Comparison of ENCODE assay signal across 8 cellular contexts in the genomic region with DNA sequence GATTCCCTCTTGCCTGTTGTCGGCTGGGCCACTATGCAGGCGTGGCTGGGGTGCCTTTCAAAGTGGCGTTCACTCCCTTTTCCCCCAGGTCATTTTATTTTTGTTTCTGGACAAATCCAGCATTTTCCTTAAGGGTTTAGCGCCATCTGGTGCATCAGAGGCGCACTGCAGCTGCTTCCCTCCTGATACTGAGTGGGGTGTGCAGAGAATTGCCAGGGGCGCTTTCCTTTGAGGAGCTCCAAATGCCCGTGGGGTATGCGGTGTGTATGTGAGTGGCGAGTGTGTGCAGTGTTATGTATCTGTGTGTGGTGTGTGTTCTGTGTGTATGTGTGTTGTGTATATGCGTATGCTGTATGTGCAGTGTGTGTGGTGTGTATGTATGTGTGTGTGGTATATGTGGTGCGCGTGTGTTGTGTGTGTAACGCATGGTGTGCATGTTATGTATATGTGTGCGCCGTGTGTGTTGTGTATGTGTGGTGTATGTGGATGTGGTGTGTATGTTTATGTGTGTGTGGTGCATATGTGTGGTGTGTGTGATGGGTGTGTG.
A peak's percentile ranks its signal among the peaks of the same experiment; 100 is the strongest.
DNase-seq lines count a peak whose midpoint lies in the region; ATAC-seq and TF ChIP-seq lines count a peak whose summit lies in the region.

No MANE protein-coding gene starts in this region.

- peak; percentile 90 for TF ChIP-seq RAD21 in SK-N-SH (IDR thresholded peaks at IDR 0.05; ENCODE audit: low read length)

- H4K20me1 ChIP-seq in SK-N-SH (ENCODE audit: insufficient read depth): no peaks in the 10 kb centered on the region

- H3K79me2 ChIP-seq in SK-N-SH (ENCODE audit: insufficient read depth): no peaks in the 10 kb centered on the region

- H3K4me3 ChIP-seq in SK-N-SH (ENCODE audit: low read depth in 2 of 2, low read length in 1 of 2): peak overlapping the region in 1 of 2 experiments; percentile 35; a peak in 1 of 4 replicates
- H3K4me3 ChIP-seq in heart left ventricle: no peak overlapping the region

- no peak overlapping the region for H3K4me2 ChIP-seq in SK-N-SH

- H3K27me3 ChIP-seq in SK-N-SH (ENCODE audit: insufficient read depth): no peaks in the 10 kb centered on the region
- no peaks in the 10 kb centered on the region for H3K27me3 ChIP-seq in heart left ventricle

- H3K36me3 Mint-ChIP-seq in activated naive CD8-positive, alpha-beta T cell treated with anti-CD3 and anti-CD28 coated beads, Interleukin-2, amount 10 ng/mL, durations not matched to agents 7 days and 5 days: no peaks in the 10 kb centered on the region

- no peak overlapping the region for H3K27ac Mint-ChIP-seq in activated naive CD8-positive, alpha-beta T cell treated with anti-CD3 and anti-CD28 coated beads, Interleukin-2, amount 10 ng/mL, durations not matched to agents 7 days and 5 days

- DNase-seq in AG20443 (ENCODE audit: low spot score) (peak; percentile 77), KG1 (lab: John Stamatoyannopoulos, UW) (peak; percentile 67), SK-N-SH (peak; percentile 78), heart left ventricle (peak in 4 of 5 donors; percentile 33 to 77 (median 48)), renal cortical epithelial cell (ENCODE audit: low read depth) (peak; percentile 29)
- DNase-seq in activated naive CD8-positive, alpha-beta T cell treated with anti-CD3 and anti-CD28 coated beads, Interleukin-2, amount 10 ng/mL, durations not matched to agents 7 days and 5 days: peak; percentile 66

- no peaks in the 10 kb centered on the region for H3K9me3 ChIP-seq in SK-N-SH
- no peaks in the 10 kb centered on the region for H3K9me3 ChIP-seq in heart left ventricle

- H3K27me3 Mint-ChIP-seq in activated naive CD8-positive, alpha-beta T cell treated with anti-CD3 and anti-CD28 coated beads, Interleukin-2, amount 10 ng/mL, durations not matched to agents 7 days and 5 days: no peaks in the 10 kb centered on the region

- H3F3A ChIP-seq in SK-N-SH (replicated peaks; ENCODE audit: insufficient read depth): no peaks in the 10 kb centered on the region

- no peak for TF ChIP-seq POLR2A in heart left ventricle (IDR thresholded peaks at IDR 0.05)

- H3K36me3 ChIP-seq in SK-N-SH (replicated peaks in 1 of 2; ENCODE audit: control insufficient read depth in 1 of 2, insufficient read depth in 2 of 2, low read length in 1 of 2) (no peaks in the 10 kb centered on the region), heart left ventricle (no peaks in the 10 kb centered on the region)

- no peak overlapping the region for H3K9ac ChIP-seq in SK-N-SH

- no peaks in the 10 kb centered on the region for H3K9me3 Mint-ChIP-seq in activated naive CD8-positive, alpha-beta T cell treated with anti-CD3 and anti-CD28 coated beads, Interleukin-2, amount 10 ng/mL, durations not matched to agents 7 days and 5 days

- no peaks in the 10 kb centered on the region for H3K9me2 ChIP-seq in SK-N-SH

- no peak overlapping the region for H2AFZ ChIP-seq in SK-N-SH (ENCODE audit: low read depth)

- POLR2A ChIA-PET in SK-N-SH (lab: Yijun Ruan, JAX): no interaction called here
- POLR2A ChIA-PET in activated naive CD8-positive, alpha-beta T cell treated with anti-CD3 and anti-CD28 coated beads, Interleukin-2, amount 10 ng/mL, durations not matched to agents 7 days and 5 days (lab: Charles Lee): interaction anchor here (0.5 kb wide), 1 partner anchor 640 kb away, joined by 6 read pairs; no protein-coding TSS in a partner anchor

- H3K4me1 ChIP-seq in SK-N-SH (ENCODE audit: control insufficient read depth in 1 of 2, insufficient read depth in 2 of 2, low read depth in 1 of 2, low read length in 1 of 2) (peaks cover 0 to 13% of the 10 kb centered on the region in 2 experiments; a peak in 1 of 4 replicates), heart left ventricle (peaks cover 0 to 12% (median 0%) of the 10 kb centered on the region in 12 donors)

- TF ChIP-seq CTCF in SK-N-SH (IDR thresholded peaks at IDR 0.05) (peak; percentile 98), heart left ventricle (IDR thresholded peaks at IDR 0.05) (peak in 11 of 12 donors; percentile 87 to 99 (median 96))

- CTCF ChIA-PET in SK-N-SH (lab: Yijun Ruan, JAX): interaction anchor here (0.5 to 8.4 kb wide), 58 partner anchors 9 to 851 kb away, joined by 3 to 380 read pairs (median 4); partner anchors contain the start of gene MAP3K4

- no peaks in the 10 kb centered on the region for H3K4me1 Mint-ChIP-seq in activated naive CD8-positive, alpha-beta T cell treated with anti-CD3 and anti-CD28 coated beads, Interleukin-2, amount 10 ng/mL, durations not matched to agents 7 days and 5 days

- H3K4me3 Mint-ChIP-seq in activated naive CD8-positive, alpha-beta T cell treated with anti-CD3 and anti-CD28 coated beads, Interleukin-2, amount 10 ng/mL, durations not matched to agents 7 days and 5 days: no peak overlapping the region

- H3K27ac ChIP-seq in SK-N-SH (ENCODE audit: low read depth in 2 of 2, low read length in 1 of 2) (no peak overlapping the region), heart left ventricle (no peak overlapping the region)

- peak in 1 of 2 experiments; percentile 73; a peak in 2 of 4 replicates for TF ChIP-seq EP300 in SK-N-SH (IDR thresholded peaks at IDR 0.05; ENCODE audit: borderline replicate concordance in 1 of 2, low read depth in 1 of 2, low read length in 1 of 2)

- WGBS in SK-N-SH (ENCODE audit: low lambda C conversion rate): 23% methylated on average over 15 of the region's 15 CpGs
- WGBS in heart left ventricle, 4 donors: 34 to 37% (median 35%) methylated on average over 15 of the region's 15 CpGs

- intact Hi-C loops in heart left ventricle (cut with DNase I): loop anchor here (1.0 to 10.0 kb wide), 13 partner anchors 221 to 859 kb away; no protein-coding TSS in a partner anchor

- ATAC-seq in GM18858 (IDR thresholded peaks at IDR 0.05; ENCODE audit: unreplicated experiment) (peak; percentile 38), heart left ventricle (peak in 3 of 4 donors; percentile 31 to 50 (median 46)), HG03520 (IDR thresholded peaks at IDR 0.05; ENCODE audit: unreplicated experiment) (no peak)
- no peak for ATAC-seq in activated naive CD8-positive, alpha-beta T cell treated with anti-CD3 and anti-CD28 coated beads, Interleukin-2, amount 10 ng/mL, durations not matched to agents 7 days and 5 days (ENCODE audit: low read depth)

TF ChIP-seq in SK-N-SH, 30 proteins besides CTCF, POLR2A, EP300 and RAD21:
- TF ChIP-seq IRF3 (IDR thresholded peaks at IDR 0.05; ENCODE audit: low read depth, low read length) (no peak), TEAD4 (IDR thresholded peaks at IDR 0.05; ENCODE audit: borderline replicate concordance, insufficient read depth) (no peak), SMC3 (IDR thresholded peaks at IDR 0.05; ENCODE audit: low read depth, low read length) (peak; percentile 90), POLR2AphosphoS5 (IDR thresholded peaks at IDR 0.05; ENCODE audit: low read depth, low read length) (no peak), FOSL2 (IDR thresholded peaks at IDR 0.05; ENCODE audit: borderline replicate concordance, low read depth) (no peak), RCOR1 (IDR thresholded peaks at IDR 0.05; ENCODE audit: low read length) (no peak), REST (IDR thresholded peaks at IDR 0.05; ENCODE audit: low read depth, low read length) (no peak), USF1 (IDR thresholded peaks at IDR 0.05; ENCODE audit: borderline replicate concordance, low read depth) (no peak)

Comparison
In these comparisons a context has a peak if more than half of its experiments do, and no peak if none do; other contexts are left out.
1. ATAC-seq: peak in GM18858 (single experiment) and heart left ventricle (3 of 4); none in activated naive CD8-positive, alpha-beta T cell treated with anti-CD3 and anti-CD28 coated beads, Interleukin-2, amount 10 ng/mL, durations not matched to agents 7 days and 5 days (single experiment) and HG03520 (single experiment).
2. Peak in every context shown above with its lines, with median percentiles within 50 percentile points of each other: DNase-seq.